Comparison of ENCODE assay signal across 4 cellular contexts in genomic region chr17:80090164-80090563, GRCh38. TPM values are rescaled to one million over a fixed set of nuclear protein-coding genes. Genes with fewer than 3 reads are reported as not detected.
"Had no signal": no experiment of that assay in that cellular context is flagged by ENCODE, and none has a peak within 500 bp of the region (broad histone marks: within the 10 kb centered on the region; RNA-seq: fewer than 3 reads in every experiment).

No MANE protein-coding gene starts in this region.

RNA-seq across cellular contexts. Expression of gene CCDC40, which starts 53.7 kb away (rescaled TPM):
- total RNA-seq: activated CD4-positive, alpha-beta memory T cell treated with anti-CD3 and anti-CD28 coated beads, Interleukin-2, amount 10 ng/mL, durations not matched to agents 7 days and 5 days; activated CD4-positive, alpha-beta T cell treated with anti-CD3 and anti-CD28 coated beads, Interleukin-2, amount 10 ng/mL, durations not matched to agents 7 days and 5 days; activated CD8-positive, alpha-beta T cell treated with anti-CD3 and anti-CD28 coated beads, Interleukin-2, amount 10 ng/mL, durations not matched to agents 7 days and 5 days; activated T-helper 2 cell treated with anti-CD3 and anti-CD28 coated beads, Interferon-gamma antibody, Interleukin-2, Interleukin-4, amounts not matched to agents 10 μg/mL and 5 μg/mL and 100 μg/mL, durations not matched to agents 14 hours and 24 hours and 36 hours had no signal
